ENCODE assay signal across 8 cellular contexts in the genomic region with DNA sequence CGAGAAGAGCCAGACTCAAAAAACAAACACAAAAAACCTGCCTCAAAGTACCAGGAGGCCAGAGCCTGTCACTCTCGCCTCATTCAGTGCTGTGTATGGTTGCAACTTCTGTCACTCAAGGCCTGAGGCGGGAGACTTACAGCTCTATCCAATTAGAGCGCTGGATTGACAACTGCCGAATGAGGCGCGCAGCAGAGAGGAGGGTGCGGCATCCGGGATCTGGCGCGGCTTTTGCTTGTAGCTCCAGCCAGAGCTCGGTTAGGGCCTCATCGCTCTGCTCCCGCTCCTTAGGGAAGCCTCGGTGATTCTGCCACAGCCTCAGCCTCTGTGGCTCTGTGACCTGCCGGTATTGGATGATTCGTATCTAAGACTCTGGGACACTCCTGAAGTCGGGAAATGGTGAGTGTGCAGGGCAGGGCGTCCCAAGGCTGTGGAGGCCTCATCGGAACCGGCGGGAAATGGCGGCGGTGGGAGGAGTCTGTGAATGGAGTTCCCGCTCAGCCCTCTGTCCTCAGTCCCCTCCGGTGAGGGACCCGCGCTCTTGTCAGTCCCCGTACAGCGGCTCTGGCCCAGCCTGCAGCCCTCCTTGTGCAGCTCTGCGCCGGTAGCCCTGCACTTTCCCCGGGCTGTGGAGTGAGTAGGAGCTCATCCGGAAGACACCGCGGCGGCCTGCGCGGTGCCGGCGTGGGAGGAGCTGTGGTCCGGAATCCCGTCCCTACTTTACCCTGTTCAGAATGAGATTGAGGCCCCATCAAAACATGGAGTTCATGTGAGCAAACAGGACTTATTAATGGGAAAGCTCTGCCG. TPM values are rescaled to one million over a fixed set of nuclear protein-coding genes. Genes with fewer than 3 reads are reported as not detected.
A peak's percentile ranks its signal among the peaks of the same experiment; 100 is the strongest.
DNase-seq lines count a peak whose midpoint lies in the region; ATAC-seq and TF ChIP-seq lines count a peak whose summit lies in the region.

A gene (plus strand): TSS at position 227 of the 807 bp plus-strand sequence. CDS start 170 bp downstream, at position 397.

- peak within 1 kb of the TSS; percentile 100 for H3K27ac Mint-ChIP-seq in neural crest cell (ENCODE audit: unreplicated experiment)

- peaks cover 0 to 58% (median 20%) of the 10 kb centered on the region in 4 donors for H3K9me3 ChIP-seq in stomach

- H3K4me1 Mint-ChIP-seq in neural crest cell = peaks cover 20% of the 10 kb centered on the region

- peak; percentile 99 for ATAC-seq in GM21576 (IDR thresholded peaks at IDR 0.05; ENCODE audit: unreplicated experiment)

- peaks cover 33% of the 10 kb centered on the region for H3K36me3 Mint-ChIP-seq in neural crest cell (ENCODE audit: low read depth)

- peaks cover 6 to 19% (median 16%) of the 10 kb centered on the region in 4 donors for H3K4me1 ChIP-seq in stomach

- peak; percentile 77 for TF ChIP-seq POLR2A in Raji (IDR thresholded peaks at IDR 0.05; ENCODE audit: insufficient read depth, low read depth, low read length)
- TF ChIP-seq POLR2A in stomach (IDR thresholded peaks at IDR 0.05) = peak in 2 of 4 donors; percentile 41 to 67

- peaks cover 15% of the 10 kb centered on the region for H3K9me3 Mint-ChIP-seq in neural crest cell

- H3K4me3 Mint-ChIP-seq in neural crest cell = peak within 1 kb of the TSS; percentile 100

- peaks cover 4 to 24% (median 23%) of the 10 kb centered on the region in 4 donors for H3K36me3 ChIP-seq in stomach

- intact Hi-C loops in stomach (cut with DNase I; ENCODE audit: low total_unique reads) = no loop called here

- no peaks in the 10 kb centered on the region for H3K27me3 ChIP-seq in stomach

- peak within 1 kb of the TSS; percentile 84 to 96 (median 93) for H3K27ac ChIP-seq in stomach

- DNase-seq in DMS53 (lab: John Stamatoyannopoulos, UW) (peak; percentile 100), KG1 (lab: John Stamatoyannopoulos, UW) (peak; percentile 94), activated gamma-delta T cell treated with Interleukin-2 at 50 U/mL for 16 hours (peak; percentile 91), fibroblast of villous mesenchyme (ENCODE audit: low read depth) (peak; percentile 98), neural crest cell (ENCODE audit: low read depth, low spot score) (peak; percentile 90), stomach (peak; percentile 95)

- 0 to 9% (median 0%) methylated on average over 13 to 44 of the region's 44 CpGs for WGBS in stomach, 5 donors

- peaks cover 11% of the 10 kb centered on the region for H3K27me3 Mint-ChIP-seq in neural crest cell (ENCODE audit: low read depth)

- TF ChIP-seq EP300 in stomach (IDR thresholded peaks at IDR 0.05) = no peak

- peak within 1 kb of the TSS; percentile 96 for H3K4me3 ChIP-seq in fibroblast of villous mesenchyme (ENCODE audit: low read depth, low read length)
- peak within 1 kb of the TSS; percentile 67 to 88 (median 84) for H3K4me3 ChIP-seq in stomach

- no peak for TF ChIP-seq CTCF in fibroblast of villous mesenchyme (IDR thresholded peaks at IDR 0.05; ENCODE audit: insufficient read depth, low read depth, low read length)
- no peak for TF ChIP-seq CTCF in neural crest cell (conservative IDR thresholded peaks at IDR 0.05)
- no peak for TF ChIP-seq CTCF in stomach (IDR thresholded peaks at IDR 0.05)

RNA-seq across cellular contexts. Expression of the gene that starts here (rescaled TPM):
- 7.1 and 8.2 TPM in 2 replicates for total RNA-seq in fibroblast of villous mesenchyme
- 14.4 and 15.9 TPM in 2 replicates for total RNA-seq in neural crest cell
- total RNA-seq in stomach = 10 to 100 TPM in 2 of 5 donors, 1 to 10 TPM in 2, under 1 TPM in 1; 0.58 to 18.2 (median 7.1) TPM
- 1 to 10 TPM in 1 of 3 donors, under 1 TPM in 2; 0.61 to 1.5 (median 0.68) TPM for polyA plus RNA-seq in stomach

Comparison
In these comparisons a context has a peak if more than half of its experiments do, and no peak if none do; other contexts are left out.
1. Peak in every context shown above with its lines: DNase-seq, ATAC-seq, H3K4me3 ChIP-seq and H3K27ac ChIP-seq.